Comparison of ENCODE assay signal across 23 cellular contexts in the genomic region with DNA sequence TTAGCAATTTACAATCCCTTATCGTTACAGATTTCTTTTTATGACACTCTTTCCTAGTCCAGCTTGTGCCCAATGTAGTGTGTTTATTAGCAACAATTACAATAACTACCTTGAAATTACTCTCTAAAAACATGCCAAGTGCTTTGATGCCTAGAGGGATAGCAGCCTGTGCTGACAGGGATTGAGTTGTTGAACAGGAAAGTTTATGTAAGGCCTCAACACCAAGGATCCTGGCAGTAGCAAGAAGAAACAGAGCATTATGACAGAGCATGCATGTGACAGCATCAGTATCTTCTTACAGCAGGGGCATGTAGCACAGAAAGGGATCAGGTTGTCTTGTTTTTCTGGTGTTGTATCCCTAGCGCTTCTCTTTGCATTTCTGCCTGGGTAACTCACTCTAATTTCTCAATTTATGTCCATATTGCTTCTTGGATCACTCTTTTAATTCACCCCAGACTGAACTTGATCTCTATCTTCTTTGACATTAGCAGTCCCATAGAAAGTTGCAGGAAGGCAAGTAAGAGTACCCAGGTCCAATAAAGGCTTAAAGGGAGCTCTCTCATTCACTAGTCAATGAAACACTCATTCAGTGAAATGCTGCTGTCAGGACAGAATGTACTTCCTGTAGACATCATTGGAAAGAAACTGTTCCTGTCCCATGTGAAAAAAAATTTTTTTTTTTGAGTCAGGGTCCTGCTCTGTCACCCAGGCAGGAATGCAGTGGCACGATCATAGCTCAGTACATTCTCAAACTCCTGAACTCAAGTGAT.
A peak's percentile ranks its signal among the peaks of the same experiment; 100 is the strongest.
DNase-seq lines count a peak whose midpoint lies in the region; ATAC-seq and TF ChIP-seq lines count a peak whose summit lies in the region.
"Had no signal": no experiment of that assay in that cellular context is flagged by ENCODE, and none has a peak within 500 bp of the region (broad histone marks: within the 10 kb centered on the region; RNA-seq: fewer than 3 reads in every experiment).

No MANE protein-coding gene starts in this region.

- no peaks in the 10 kb centered on the region for H3K36me3 ChIP-seq in HEK293 (ENCODE audit: control insufficient read depth in 2 of 2, insufficient read depth in 1 of 2, low read length in 2 of 2)
- no peaks in the 10 kb centered on the region for H3K36me3 ChIP-seq in psoas muscle (ENCODE audit: insufficient read depth in 1 of 2, low read depth in 1 of 2)
- no peaks in the 10 kb centered on the region for H3K36me3 ChIP-seq in esophagus squamous epithelium
- H3K36me3 ChIP-seq in tibial artery = no peaks in the 10 kb centered on the region
- H3K36me3 ChIP-seq: BLaER1 treated with 17β-estradiol and CSF1 and Interleukin-3, amounts not matched to agents 10 nM and 100 nM; upper lobe of right lung had no signal

- H3K4me3 Mint-ChIP-seq in brain = no peak overlapping the region
- H3K4me3 Mint-ChIP-seq in activated CD8-positive, alpha-beta T cell treated with anti-CD3 and anti-CD28 coated beads, Interleukin-2, amount 10 ng/mL, durations not matched to agents 7 days and 5 days = no peak overlapping the region
- H3K4me3 Mint-ChIP-seq: immature natural killer cell; nephron; stimulated activated effector memory CD8-positive, alpha-beta T cell treated with anti-CD3 and anti-CD28 coated beads, Interleukin-12 subunit alpha, Interleukin-12 subunit beta, amount 100 ng/mL, for 72 hours; T-helper 1 cell treated with Interleukin-12 subunit alpha and Interleukin-12 subunit beta and Interleukin-4 antibody, amounts not matched to agents 30 μg/mL and 1 μg/mL, for 36 hours had no signal

- peak; percentile 50 to 85 (median 70) for ATAC-seq in psoas muscle
- ATAC-seq in activated CD8-positive, alpha-beta T cell treated with anti-CD3 and anti-CD28 coated beads, Interleukin-2, amount 10 ng/mL, durations not matched to agents 7 days and 5 days = no peak
- ATAC-seq: K562, left colon, upper lobe of right lung had no signal

- H3K27me3 ChIP-seq in psoas muscle (ENCODE audit: insufficient read depth in 3 of 3, low read length in 2 of 3) (no peaks in the 10 kb centered on the region), esophagus squamous epithelium (no peaks in the 10 kb centered on the region), tibial artery (no peaks in the 10 kb centered on the region)
- H3K27me3 ChIP-seq: BLaER1 treated with 17β-estradiol and CSF1 and Interleukin-3, amounts not matched to agents 10 nM and 100 nM; upper lobe of right lung had no signal

- CTCF ChIA-PET in HEK293 (lab: Yijun Ruan, JAX) = interaction anchor here (1.0 to 1.3 kb wide), 3 partner anchors 38 to 65 kb away, joined by 3 read pairs; no protein-coding TSS in a partner anchor
- CTCF ChIA-PET in activated CD8-positive, alpha-beta T cell treated with anti-CD3 and anti-CD28 coated beads, Interleukin-2, amount 10 ng/mL, durations not matched to agents 7 days and 5 days (lab: Charles Lee) = no interaction called here

- TF ChIP-seq CTCF in HEK293 (tag by site-specific recombination; IDR thresholded peaks at IDR 0.05) = no peak
- no peak for TF ChIP-seq CTCF in brain (conservative IDR thresholded peaks at IDR 0.05)
- TF ChIP-seq CTCF in psoas muscle (IDR thresholded peaks at IDR 0.05) = no peak
- no peak for TF ChIP-seq CTCF in esophagus squamous epithelium (IDR thresholded peaks at IDR 0.05)
- TF ChIP-seq CTCF in tibial artery (IDR thresholded peaks at IDR 0.05) = no peak

- no peak overlapping the region for H3K27ac ChIP-seq in HEK293 (ENCODE audit: extremely low read depth, low read depth, low read length)
- H3K27ac ChIP-seq in psoas muscle = no peak overlapping the region
- peak overlapping the region in 2 of 4 donors; percentile 55 to 57 for H3K27ac ChIP-seq in esophagus squamous epithelium
- H3K27ac ChIP-seq in tibial artery = no peak overlapping the region
- H3K27ac ChIP-seq: BLaER1 treated with 17β-estradiol and CSF1 and Interleukin-3, amounts not matched to agents 10 nM and 100 nM; upper lobe of right lung had no signal

- intact Hi-C loops in psoas muscle (cut with DNase I) (no loop called here), esophagus squamous epithelium (cut with DNase I) (no loop called here), tibial artery (cut with DNase I; ENCODE audit: low total_unique reads) (no loop called here)

- peaks cover 26% of the 10 kb centered on the region for H3K4me1 ChIP-seq in HEK293 (ENCODE audit: control insufficient read depth, insufficient read depth, low read length)
- H3K4me1 ChIP-seq in psoas muscle = peaks cover 7% of the 10 kb centered on the region
- H3K4me1 ChIP-seq in esophagus squamous epithelium = peaks cover 0 to 38% (median 8%) of the 10 kb centered on the region in 3 donors
- H3K4me1 ChIP-seq in tibial artery = no peaks in the 10 kb centered on the region
- H3K4me1 ChIP-seq: upper lobe of right lung had no signal

- H3K27me3 Mint-ChIP-seq in brain = no peaks in the 10 kb centered on the region
- H3K27me3 Mint-ChIP-seq in activated CD8-positive, alpha-beta T cell treated with anti-CD3 and anti-CD28 coated beads, Interleukin-2, amount 10 ng/mL, durations not matched to agents 7 days and 5 days (ENCODE audit: low read depth) = no peaks in the 10 kb centered on the region

- H3K36me3 Mint-ChIP-seq in brain = no peaks in the 10 kb centered on the region
- H3K36me3 Mint-ChIP-seq in activated CD8-positive, alpha-beta T cell treated with anti-CD3 and anti-CD28 coated beads, Interleukin-2, amount 10 ng/mL, durations not matched to agents 7 days and 5 days (ENCODE audit: low read depth) = no peaks in the 10 kb centered on the region
- H3K36me3 Mint-ChIP-seq: stimulated activated effector memory CD8-positive, alpha-beta T cell treated with anti-CD3 and anti-CD28 coated beads, Interleukin-12 subunit alpha, Interleukin-12 subunit beta, amount 100 ng/mL, for 72 hours had no signal

- H3K27ac Mint-ChIP-seq in brain = peak overlapping the region in 3 of 5 experiments; percentile 5 to 47 (median 24)
- H3K27ac Mint-ChIP-seq in activated CD8-positive, alpha-beta T cell treated with anti-CD3 and anti-CD28 coated beads, Interleukin-2, amount 10 ng/mL, durations not matched to agents 7 days and 5 days = no peak overlapping the region
- H3K27ac Mint-ChIP-seq: stimulated activated effector memory CD8-positive, alpha-beta T cell treated with anti-CD3 and anti-CD28 coated beads, Interleukin-12 subunit alpha, Interleukin-12 subunit beta, amount 100 ng/mL, for 72 hours; T-helper 1 cell treated with Interleukin-12 subunit alpha and Interleukin-12 subunit beta and Interleukin-4 antibody, amounts not matched to agents 30 μg/mL and 1 μg/mL, for 36 hours had no signal

- H3K4me3 ChIP-seq in HEK293 (ENCODE audit: low read depth, low read length) (no peak overlapping the region), psoas muscle (no peak overlapping the region), esophagus squamous epithelium (no peak overlapping the region), tibial artery (no peak overlapping the region)
- H3K4me3 ChIP-seq: BLaER1 treated with 17β-estradiol and CSF1 and Interleukin-3, amounts not matched to agents 10 nM and 100 nM; K562; upper lobe of right lung had no signal

- H3K9me3 Mint-ChIP-seq in brain = no peaks in the 10 kb centered on the region
- H3K9me3 Mint-ChIP-seq in activated CD8-positive, alpha-beta T cell treated with anti-CD3 and anti-CD28 coated beads, Interleukin-2, amount 10 ng/mL, durations not matched to agents 7 days and 5 days (ENCODE audit: insufficient read depth) = no peaks in the 10 kb centered on the region
- H3K9me3 Mint-ChIP-seq: immature natural killer cell; nephron; stimulated activated effector memory CD8-positive, alpha-beta T cell treated with anti-CD3 and anti-CD28 coated beads, Interleukin-12 subunit alpha, Interleukin-12 subunit beta, amount 100 ng/mL, for 72 hours; T-helper 1 cell treated with Interleukin-12 subunit alpha and Interleukin-12 subunit beta and Interleukin-4 antibody, amounts not matched to agents 30 μg/mL and 1 μg/mL, for 36 hours had no signal

- H3K9me3 ChIP-seq in HEK293 (ENCODE audit: control insufficient read depth, insufficient read depth, low read depth, low read length) = no peaks in the 10 kb centered on the region
- no peaks in the 10 kb centered on the region for H3K9me3 ChIP-seq in psoas muscle
- H3K9me3 ChIP-seq in esophagus squamous epithelium = no peaks in the 10 kb centered on the region
- H3K9me3 ChIP-seq in tibial artery = no peaks in the 10 kb centered on the region
- H3K9me3 ChIP-seq: BLaER1 treated with 17β-estradiol and CSF1 and Interleukin-3, amounts not matched to agents 10 nM and 100 nM; SK-N-SH; upper lobe of right lung had no signal

- POLR2A ChIA-PET in HEK293 (lab: Yijun Ruan, JAX) = no interaction called here
- POLR2A ChIA-PET in activated CD8-positive, alpha-beta T cell treated with anti-CD3 and anti-CD28 coated beads, Interleukin-2, amount 10 ng/mL, durations not matched to agents 7 days and 5 days (lab: Charles Lee) = no interaction called here

- peaks cover 51% of the 10 kb centered on the region for H3K4me1 Mint-ChIP-seq in brain
- H3K4me1 Mint-ChIP-seq in activated CD8-positive, alpha-beta T cell treated with anti-CD3 and anti-CD28 coated beads, Interleukin-2, amount 10 ng/mL, durations not matched to agents 7 days and 5 days (ENCODE audit: low read depth) = peaks cover 18% of the 10 kb centered on the region

- DNase-seq in NCI-H1417 treated with DMSO at 0.1 percent for 48 hours (lab: John Stamatoyannopoulos, UW) = peak; percentile 83
- DNase-seq in psoas muscle = no peak
- DNase-seq in activated CD8-positive, alpha-beta T cell treated with anti-CD3 and anti-CD28 coated beads, Interleukin-2, amount 10 ng/mL, durations not matched to agents 7 days and 5 days = no peak
- no peak for DNase-seq in esophagus squamous epithelium (lab: John Stamatoyannopoulos, UW)
- no peak for DNase-seq in tibial artery
- DNase-seq: activated CD4-positive, CD25-positive, alpha-beta regulatory T cell; activated T-cell treated with anti-CD3 and anti-CD28 coated beads, Interleukin-2, amount 50 U/mL, for 48 hours; dermis blood vessel endothelial cell; DMS79; hippocampal formation; immature natural killer cell; left colon; NCI-H1048; SK-N-SH; substantia nigra; upper lobe of right lung had no signal

- 61 to 73% (median 63%) methylated on average over 3 of the region's 3 CpGs for WGBS in psoas muscle, 3 donors
- WGBS in esophagus squamous epithelium, 2 donors = 59 to 69% methylated on average over 3 of the region's 3 CpGs

- TF ChIP-seq POLR2A in esophagus squamous epithelium (IDR thresholded peaks at IDR 0.05) = no peak

TF ChIP-seq in HEK293, 187 proteins besides CTCF, POLR2A, EP300 and RAD21 (continues in another document):
- TF ChIP-seq GLIS2 (tag by site-specific recombination; IDR thresholded peaks at IDR 0.05) (no peak), ZNF155 (tag by site-specific recombination; IDR thresholded peaks at IDR 0.05) (no peak), ZBTB8A (tag by site-specific recombination; IDR thresholded peaks at IDR 0.05) (no peak), PRDM1 (tag by site-specific recombination; IDR thresholded peaks at IDR 0.05) (peak; percentile 42; the same call in 1 of the 2 replicates)
